ENCODE assay signal across 4 cellular contexts in the genomic region with DNA sequence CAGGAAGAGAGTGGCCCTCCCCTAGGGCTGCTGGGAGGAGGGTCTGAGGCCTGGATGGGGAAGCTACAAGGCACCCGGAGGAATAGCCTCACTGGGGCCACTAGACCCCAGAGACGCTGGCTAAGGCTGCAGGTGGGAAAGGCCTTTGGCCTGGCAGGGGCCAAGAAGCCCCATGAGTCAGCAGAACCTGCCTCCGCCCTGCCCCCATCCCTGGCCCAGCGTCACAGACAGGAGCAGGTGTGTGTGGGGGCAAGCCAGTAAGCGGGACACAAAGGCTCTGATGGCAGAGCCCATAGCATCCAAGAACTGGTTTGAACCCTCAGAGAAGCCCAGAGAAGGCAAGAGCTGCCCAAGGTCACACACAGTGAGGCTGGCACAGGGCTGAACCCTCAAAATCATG. TPM values are rescaled to one million over a fixed set of nuclear protein-coding genes. Genes with fewer than 3 reads are reported as not detected.
"Had no signal": no experiment of that assay in that cellular context is flagged by ENCODE, and none has a peak within 500 bp of the region (broad histone marks: within the 10 kb centered on the region; RNA-seq: fewer than 3 reads in every experiment).

No MANE protein-coding gene starts in this region.

RNA-seq across cellular contexts. Expression of a gene that starts 27.0 kb away (rescaled TPM):
- total RNA-seq: GM23338, H1, H9, HT-29 had no signal
- polyA plus RNA-seq: H1 had no signal
